Comparison of ENCODE assay signal across 1 cellular context in the genomic region with DNA sequence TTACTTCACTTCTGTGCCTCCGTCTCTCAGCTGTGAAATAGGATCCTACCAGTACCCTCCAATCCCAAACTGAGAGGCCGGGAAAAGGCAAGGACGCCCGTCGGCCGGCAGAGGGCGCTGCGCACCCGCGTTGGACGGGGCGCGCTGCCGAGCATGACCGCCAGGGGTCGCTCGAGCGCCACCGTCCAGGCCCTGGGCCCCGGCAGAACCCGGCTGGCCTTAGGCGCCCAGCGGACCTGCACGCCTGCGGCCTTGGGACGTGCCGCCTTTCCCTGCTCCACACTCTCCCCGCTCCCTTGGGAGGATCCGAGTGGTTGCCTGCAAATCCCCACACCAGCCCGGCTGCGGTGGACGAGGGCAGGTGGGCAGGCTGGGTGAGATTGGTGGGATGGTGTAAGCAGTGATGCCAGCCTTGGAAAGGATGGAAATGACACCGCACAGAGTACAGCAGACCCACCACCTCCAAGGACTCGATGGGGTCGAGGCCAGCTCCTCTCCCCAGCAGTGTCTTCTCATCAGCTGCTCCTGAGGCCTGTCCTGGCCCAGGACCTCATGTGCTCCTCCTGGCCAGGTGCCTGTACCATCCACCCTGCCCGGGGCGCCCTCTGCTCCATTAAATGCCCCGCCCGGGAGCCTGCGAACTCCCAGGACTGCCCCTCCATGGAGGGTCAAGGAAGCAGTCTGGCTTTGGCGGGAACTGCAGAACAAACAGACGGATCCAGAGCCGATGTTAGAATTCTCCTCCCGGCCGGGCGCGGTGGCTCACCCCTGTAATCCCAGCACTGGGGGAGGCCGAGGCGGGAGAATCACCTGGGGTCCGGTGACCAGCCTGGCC.
TF ChIP-seq lines count a peak whose summit lies in the region.

No MANE protein-coding gene starts in this region.

TF ChIP-seq in endothelial cell of umbilical vein, 7 proteins besides CTCF, POLR2A, EP300 and RAD21:
- TF ChIP-seq JUN (IDR thresholded peaks at IDR 0.05; ENCODE audit: borderline replicate concordance, insufficient read depth, insufficient read length, low read depth), result no peak
- TF ChIP-seq, protein P1, sequence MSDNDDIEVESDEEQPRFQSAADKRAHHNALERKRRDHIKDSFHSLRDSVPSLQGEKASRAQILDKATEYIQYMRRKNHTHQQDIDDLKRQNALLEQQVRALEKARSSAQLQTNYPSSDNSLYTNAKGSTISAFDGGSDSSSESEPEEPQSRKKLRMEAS (IDR thresholded peaks at IDR 0.05; ENCODE audit: insufficient read depth, insufficient read length), result no peak
- no peak for TF ChIP-seq MYC (IDR thresholded peaks at IDR 0.05; ENCODE audit: low read depth, low read length)
- peak; percentile 53 for TF ChIP-seq POLR2AphosphoS5 (IDR thresholded peaks at IDR 0.05; ENCODE audit: insufficient read depth, low read depth, low read length)
- no peak for TF ChIP-seq EZH2 (IDR thresholded peaks at IDR 0.05; ENCODE audit: borderline replicate concordance, low read depth, low read length, severe bottlenecking)
